8 cellular contexts compared by ENCODE assay signal in genomic region chr14:73887116-73887490, GRCh38. TPM values are rescaled to one million over a fixed set of nuclear protein-coding genes. Genes with fewer than 3 reads are reported as not detected.
A peak's percentile ranks its signal among the peaks of the same experiment; 100 is the strongest.
DNase-seq lines count a peak whose midpoint lies in the region; ATAC-seq, FAIRE-seq and TF ChIP-seq lines count a peak whose summit lies in the region.

No MANE protein-coding gene starts in this region.

- peak overlapping the region; percentile 62 for H3K4me2 ChIP-seq in neural cell (ENCODE audit: low read length)

- TF ChIP-seq EP300 in neural cell (conservative IDR thresholded peaks at IDR 0.05; ENCODE audit: poor library complexity, severe bottlenecking), result no peak

- H3K79me2 ChIP-seq in neural cell (replicated peaks; ENCODE audit: insufficient read depth, low read length), result peaks cover 50% of the 10 kb centered on the region

- H3K27me3 ChIP-seq in neural cell (ENCODE audit: insufficient read depth, low read depth, low read length), result no peaks in the 10 kb centered on the region

- no peak for FAIRE-seq in urothelium cell line (lab: Jason Lieb, UNC)

- DNase-seq in activated gamma-delta T cell treated with Interleukin-2 at 50 U/mL for 16 hours, result peak; percentile 14
- no peak for DNase-seq in activated gamma-delta T cell (lab: John Stamatoyannopoulos, UW)
- DNase-seq in SK-N-MC (ENCODE audit: low read depth, low spot score), result no peak
- DNase-seq in epithelial cell of esophagus (ENCODE audit: low read depth), result no peak
- no peak for DNase-seq in SKM-1 treated with dmso at 0.1 percent for 144 hours (lab: John Stamatoyannopoulos, UW; ENCODE audit: unreplicated experiment)
- DNase-seq in urothelium cell line (ENCODE audit: low spot score), result no peak

- H3K36me3 ChIP-seq in SK-N-MC (ENCODE audit: insufficient read depth, low read length), result 0 out of 2 replicates have a peak, but pooled peaks cover 11% of the 10 kb centered on the region
- H3K36me3 ChIP-seq in neural cell (ENCODE audit: insufficient read depth, low read length), result no peaks in the 10 kb centered on the region

- H3K9ac ChIP-seq in SK-N-MC (ENCODE audit: insufficient read length) (peak overlapping the region; percentile 96), neural cell (ENCODE audit: low read length) (peak overlapping the region; percentile 87)

- peak; percentile 7 for ATAC-seq in HG02981 (IDR thresholded peaks at IDR 0.05; ENCODE audit: unreplicated experiment)

- no peaks in the 10 kb centered on the region for H3K9me2 ChIP-seq in neural cell (ENCODE audit: insufficient read depth, low read length)

- H4K20me1 ChIP-seq in neural cell (ENCODE audit: insufficient read depth), result no peaks in the 10 kb centered on the region

- peak overlapping the region; percentile 81 for H3K4me3 ChIP-seq in SK-N-MC
- H3K4me3 ChIP-seq in epithelial cell of esophagus (ENCODE audit: low read length), result peak overlapping the region; percentile 79
- peak overlapping the region; percentile 87 for H3K4me3 ChIP-seq in neural cell (ENCODE audit: low read length)

- H3K27ac ChIP-seq in SK-N-MC (peak overlapping the region; percentile 67; the same call in 1 of the 2 replicates), neural cell (ENCODE audit: low read length) (peak overlapping the region; percentile 67)

- H3F3A ChIP-seq in neural cell (ENCODE audit: insufficient read depth, low read length, poor library complexity, severe bottlenecking), result peaks cover 6% of the 10 kb centered on the region

- H3K9me3 ChIP-seq in SK-N-MC (ENCODE audit: low read depth, low read length) (no peaks in the 10 kb centered on the region), neural cell (ENCODE audit: low read length) (no peaks in the 10 kb centered on the region)

- no peak for TF ChIP-seq CTCF in epithelial cell of esophagus (IDR thresholded peaks at IDR 0.05; ENCODE audit: insufficient read depth, low read depth, low read length, missing control alignments)
- TF ChIP-seq CTCF in neural cell (IDR thresholded peaks at IDR 0.05; ENCODE audit: poor library complexity, severe bottlenecking), result no peak

- TF ChIP-seq RAD21 in neural cell (conservative IDR thresholded peaks at IDR 0.05), result no peak

- peak overlapping the region; percentile 86 for H2AFZ ChIP-seq in neural cell (ENCODE audit: low read depth, low read length)

TF ChIP-seq in neural cell, 6 proteins besides CTCF, POLR2A, EP300 and RAD21:
- TF ChIP-seq SMC3 (conservative IDR thresholded peaks at IDR 0.05; ENCODE audit: poor library complexity), result no peak
- TF ChIP-seq TAF1 (IDR thresholded peaks at IDR 0.05; ENCODE audit: low read depth), result no peak

RNA-seq across cellular contexts. Expression of gene ZNF410, which starts 0.4 kb away (rescaled TPM):
- 63.5 and 73.7 TPM in 2 replicates for polyA plus RNA-seq in neural cell
- polyA minus RNA-seq in neural cell, result 92.5 and 100 TPM in 2 replicates

RNA-seq across cellular contexts. Expression of gene PTGR2, which starts 35.5 kb away (rescaled TPM):
- 7.2 and 8.4 TPM in 2 replicates for polyA plus RNA-seq in neural cell
- polyA minus RNA-seq in neural cell, result 6.1 and 7.5 TPM in 2 replicates
